Comparison of ENCODE assay signal across 9 cellular contexts in the genomic region with DNA sequence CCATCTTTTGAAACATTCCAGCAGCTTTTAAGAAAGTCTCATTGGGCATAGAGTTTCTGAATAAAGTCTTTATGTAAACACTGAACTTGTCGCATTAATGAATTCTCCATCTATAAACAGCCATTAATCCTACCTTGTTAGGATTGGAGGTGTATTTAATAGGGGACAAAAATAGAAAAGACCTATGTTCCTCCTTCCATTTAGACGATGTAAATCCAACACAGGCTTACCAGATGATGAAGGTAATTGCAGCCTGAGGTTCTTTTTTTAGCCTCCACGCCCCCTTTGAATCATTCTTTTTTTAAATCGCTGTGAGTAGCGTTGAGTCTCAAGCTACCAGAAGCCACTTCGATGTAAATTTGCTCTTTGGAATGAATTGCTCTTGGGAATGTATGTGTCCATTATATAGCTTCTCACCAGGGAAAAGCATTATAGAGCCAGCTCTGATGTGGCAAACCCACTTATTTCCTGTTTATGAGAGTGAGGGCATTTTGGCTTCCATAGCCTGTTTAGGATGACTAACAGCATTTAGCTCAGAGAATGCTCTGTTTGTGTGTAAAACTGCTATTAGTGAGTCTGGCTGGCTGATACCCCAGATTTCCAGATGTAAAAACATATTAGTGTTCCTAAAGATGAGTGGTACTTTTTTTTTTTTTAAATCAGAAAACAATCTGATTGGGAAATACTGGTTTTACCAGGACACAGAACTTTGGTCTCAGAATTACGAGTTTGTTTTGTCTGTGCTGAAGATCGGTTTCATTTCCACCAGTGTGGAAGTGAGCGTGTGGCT.
DNase-seq lines count a peak whose midpoint lies in the region; ATAC-seq and TF ChIP-seq lines count a peak whose summit lies in the region.
"Had no signal": no experiment of that assay in that cellular context is flagged by ENCODE, and none has a peak within 500 bp of the region (broad histone marks: within the 10 kb centered on the region; RNA-seq: fewer than 3 reads in every experiment).

No MANE protein-coding gene starts in this region.

- ATAC-seq in GM19463 (IDR thresholded peaks at IDR 0.05; ENCODE audit: unreplicated experiment), result no peak
- ATAC-seq: right cardiac atrium had no signal

- intact Hi-C loops in CD14-positive monocyte (cut with micrococcal nuclease), result no loop called here
- intact Hi-C loops in colonic mucosa (cut with DNase I), result no loop called here

- H3K4me3 Mint-ChIP-seq in CD14-positive monocyte (peak overlapping the region; percentile 13 to 29), neural crest cell (no peak overlapping the region)

- H3K9me3 ChIP-seq in colonic mucosa, result no peaks in the 10 kb centered on the region

- no peaks in the 10 kb centered on the region for H3K36me3 ChIP-seq in colonic mucosa

- H3K4me1 Mint-ChIP-seq in CD14-positive monocyte, result peaks cover 11% of the 10 kb centered on the region
- peaks cover 50% of the 10 kb centered on the region for H3K4me1 Mint-ChIP-seq in neural crest cell

- TF ChIP-seq CTCF in CD14-positive monocyte (IDR thresholded peaks at IDR 0.05) (no peak), NB4 (IDR thresholded peaks at IDR 0.05; ENCODE audit: low read depth, low read length) (no peak), colonic mucosa (IDR thresholded peaks at IDR 0.05) (no peak), neural crest cell (conservative IDR thresholded peaks at IDR 0.05) (no peak)

- H3K4me1 ChIP-seq in colonic mucosa, result no peaks in the 10 kb centered on the region

- TF ChIP-seq POLR2A in NB4 (IDR thresholded peaks at IDR 0.05; ENCODE audit: extremely low read depth, insufficient read length), result no peak

- H3K27me3 Mint-ChIP-seq in CD14-positive monocyte (ENCODE audit: low read depth in 3 of 3), result peaks cover 2% of the 10 kb centered on the region in 3 donors
- no peaks in the 10 kb centered on the region for H3K27me3 Mint-ChIP-seq in neural crest cell (ENCODE audit: low read depth)

- peak overlapping the region; percentile 41 for H3K27ac ChIP-seq in colonic mucosa

- H3K9me3 Mint-ChIP-seq in CD14-positive monocyte, result peaks cover 0 to under 1% (median 0%) of the 10 kb centered on the region in 7 donors
- H3K9me3 Mint-ChIP-seq in neural crest cell, result no peaks in the 10 kb centered on the region

- H3K27ac Mint-ChIP-seq in CD14-positive monocyte (peak overlapping the region in 1 of 7 donors; percentile 16), neural crest cell (ENCODE audit: unreplicated experiment) (peak overlapping the region; percentile 50)

- H3K4me3 ChIP-seq in NB4 (ENCODE audit: low read depth, low read length) (no peak overlapping the region), colonic mucosa (no peak overlapping the region)

- no peaks in the 10 kb centered on the region for H3K36me3 Mint-ChIP-seq in CD14-positive monocyte
- peaks cover 5% of the 10 kb centered on the region for H3K36me3 Mint-ChIP-seq in neural crest cell (ENCODE audit: low read depth)

- H3K9ac ChIP-seq in colonic mucosa (ENCODE audit: low read depth in 2 of 2, low read length in 2 of 2), result no peak overlapping the region

- no peak for DNase-seq in CD14-positive monocyte (ENCODE audit: low spot score)
- DNase-seq in NB4 (ENCODE audit: low read depth), result peak; percentile 24
- DNase-seq in colonic mucosa, result no peak
- no peak for DNase-seq in neural crest cell (ENCODE audit: low read depth, low spot score)
- DNase-seq in HUDEP-2 (lab: John Stamatoyannopoulos, UW; ENCODE audit: unreplicated experiment in 76 of 76), result no peak
- no peak for DNase-seq in NCI-H2196 (lab: John Stamatoyannopoulos, UW; ENCODE audit: unreplicated experiment)
- no peak for DNase-seq in SIG-M5 treated with dmso at 0.1 percent for 504 hours (lab: John Stamatoyannopoulos, UW; ENCODE audit: unreplicated experiment)
- DNase-seq: right cardiac atrium had no signal

- no peaks in the 10 kb centered on the region for H3K27me3 ChIP-seq in colonic mucosa
